ENCODE assay signal across 8 cellular contexts in genomic region chr9:128685636-128686489, GRCh38. TPM values are rescaled to one million over a fixed set of nuclear protein-coding genes. Genes with fewer than 3 reads are reported as not detected.
DNase-seq lines count a peak whose midpoint lies in the region; ATAC-seq, FAIRE-seq and TF ChIP-seq lines count a peak whose summit lies in the region.

No MANE protein-coding gene starts in this region.

- peaks cover 0 to 15% (median 0%) of the 10 kb centered on the region in 3 donors for H3K36me3 Mint-ChIP-seq in CD8-positive, alpha-beta memory T cell
- peaks cover 0 to 8% (median 0%) of the 10 kb centered on the region in 3 donors for H3K36me3 Mint-ChIP-seq in naive thymus-derived CD8-positive, alpha-beta T cell

- peak overlapping the region; percentile 93 to 99 (median 96) for H3K27ac Mint-ChIP-seq in CD8-positive, alpha-beta memory T cell
- peak overlapping the region; percentile 90 to 100 (median 98) for H3K27ac Mint-ChIP-seq in naive thymus-derived CD8-positive, alpha-beta T cell

- no peaks in the 10 kb centered on the region for H3K9me2 ChIP-seq in OCI-LY1 (ENCODE audit: low read depth, low read length)

- H2AFZ ChIP-seq in OCI-LY1 (ENCODE audit: low read length): no peak overlapping the region
- H2AFZ ChIP-seq in GM12878 (ENCODE audit: control insufficient read depth, low read depth, low read length): no peak overlapping the region

- POLR2A ChIA-PET in CD8-positive, alpha-beta memory T cell (lab: Charles Lee): no interaction called here
- POLR2A ChIA-PET in GM12878 (lab: Charles Lee): interaction anchor here (0.5 to 2.1 kb wide), 13 partner anchors 21 to 1122 kb away, joined by 3 to 33 read pairs (median 4); partner anchors contain the start of gene ZDHHC12
- POLR2A ChIA-PET in naive thymus-derived CD8-positive, alpha-beta T cell (lab: Charles Lee): interaction anchor here (0.5 to 3.2 kb wide), 7 partner anchors 12 to 98 kb away, joined by 3 to 19 read pairs (median 6); no protein-coding TSS in a partner anchor

- SMC1A ChIA-PET in GM12878 (lab: Charles Lee; ENCODE audit: uncharacterized antibody, unreplicated experiment): interaction anchor here (2.1 to 2.9 kb wide), 3 partner anchors 8 to 42 kb away, joined by 6 to 12 read pairs (median 8); no protein-coding TSS in a partner anchor

- H3K4me2 ChIP-seq in OCI-LY1 (ENCODE audit: low read length) (peak overlapping the region; percentile 89), GM12878 (ENCODE audit: control insufficient read depth, insufficient read depth) (peak overlapping the region; percentile 80)

- intact Hi-C loops in GM12878 (cut with micrococcal nuclease; ENCODE audit: unreplicated experiment): loop anchor here (10.0 kb wide), 1 partner anchor 131 kb away; the partner anchor contains the start of gene SPTAN1

- peaks cover 47 to 67% (median 59%) of the 10 kb centered on the region in 3 donors for H3K4me1 Mint-ChIP-seq in CD8-positive, alpha-beta memory T cell
- peaks cover 29 to 73% (median 60%) of the 10 kb centered on the region in 4 donors for H3K4me1 Mint-ChIP-seq in naive thymus-derived CD8-positive, alpha-beta T cell

- H3K27ac ChIP-seq in CD8-positive, alpha-beta memory T cell (ENCODE audit: low read depth, low read length): peak overlapping the region; percentile 74
- H3K27ac ChIP-seq in OCI-LY1 (ENCODE audit: low read depth, low read length, poor library complexity, severe bottlenecking) (peak overlapping the region; percentile 94), GM12878 (ENCODE audit: control insufficient read depth, insufficient read depth) (peak overlapping the region; percentile 96)

- H3K36me3 ChIP-seq in CD8-positive, alpha-beta memory T cell (ENCODE audit: insufficient read depth, low read length): no peaks in the 10 kb centered on the region
- H3K36me3 ChIP-seq in OCI-LY1 (ENCODE audit: insufficient read depth, low read length) (peaks cover 13% of the 10 kb centered on the region), GM12878 (ENCODE audit: control insufficient read depth in 2 of 2, insufficient read depth in 2 of 2, low read length in 1 of 2) (0 out of 4 replicates have a peak, but pooled peaks cover 0 to 4% of the 10 kb centered on the region in 2 experiments)

- peak; percentile 38 for ATAC-seq in GM12878
- ATAC-seq in naive thymus-derived CD8-positive, alpha-beta T cell: no peak

- TF ChIP-seq CTCF in OCI-LY1 (IDR thresholded peaks at IDR 0.05; ENCODE audit: low read length) (no peak), GM12878 (IDR thresholded peaks at IDR 0.05 in 2 of 3, conservative IDR thresholded peaks at IDR 0.05 in 1 of 3; ENCODE audit: control insufficient read depth in 2 of 3, extremely low read depth in 1 of 3, insufficient read depth in 1 of 3, low read depth in 3 of 3, low read length in 3 of 3) (no peak)

- H4K20me1 ChIP-seq in OCI-LY1 (ENCODE audit: insufficient read depth, low read length) (peaks cover 1% of the 10 kb centered on the region), GM12878 (ENCODE audit: control insufficient read depth, insufficient read depth) (no peaks in the 10 kb centered on the region)

- RAD21 ChIA-PET in GM12878 (lab: Charles Lee; ENCODE audit: unreplicated experiment): interaction anchor here (0.9 to 1.2 kb wide), 2 partner anchors 38 to 41 kb away, joined by 3 read pairs; partner anchors contain the start of gene ZDHHC12

- H3K4me3 Mint-ChIP-seq in CD8-positive, alpha-beta memory T cell: peak overlapping the region; percentile 92 to 98 (median 95)
- peak overlapping the region; percentile 93 to 100 (median 98) for H3K4me3 Mint-ChIP-seq in naive thymus-derived CD8-positive, alpha-beta T cell

- H3K4me1 ChIP-seq in CD8-positive, alpha-beta memory T cell (ENCODE audit: insufficient read depth, low read length): peaks cover 55% of the 10 kb centered on the region
- H3K4me1 ChIP-seq in OCI-LY1 (ENCODE audit: insufficient read depth, low read length, severe bottlenecking) (peaks cover 56% of the 10 kb centered on the region), GM12878 (ENCODE audit: control insufficient read depth, insufficient read depth, low read length) (peaks cover 13% of the 10 kb centered on the region; the same call in 1 of the 2 replicates)

- in situ Hi-C loops in GM12878 (cut with MboI): no loop called here

- no peak for TF ChIP-seq EP300 in GM12878 (IDR thresholded peaks at IDR 0.05; ENCODE audit: borderline replicate concordance in 1 of 2, control insufficient read depth in 1 of 2, low read depth in 2 of 2, low read length in 2 of 2)

- no TSS peak for BruUV-seq in GM12878 (replicated peaks; lab: Mats Ljungman, UMichigan)

- peak overlapping the region; percentile 95 for H3K9ac ChIP-seq in OCI-LY1 (ENCODE audit: low read length)
- peak overlapping the region; percentile 96 for H3K9ac ChIP-seq in GM12878 (ENCODE audit: control insufficient read depth, insufficient read depth, low read length)

- H3K79me2 ChIP-seq in OCI-LY1 (ENCODE audit: insufficient read depth, low read length) (peaks cover 41% of the 10 kb centered on the region), GM12878 (ENCODE audit: control insufficient read depth, insufficient read depth, low read length) (peaks cover 89% of the 10 kb centered on the region)

- H3K27me3 Mint-ChIP-seq in CD8-positive, alpha-beta memory T cell: no peaks in the 10 kb centered on the region
- no peaks in the 10 kb centered on the region for H3K27me3 Mint-ChIP-seq in naive thymus-derived CD8-positive, alpha-beta T cell

- no peaks in the 10 kb centered on the region for H3K9me3 Mint-ChIP-seq in CD8-positive, alpha-beta memory T cell
- H3K9me3 Mint-ChIP-seq in naive thymus-derived CD8-positive, alpha-beta T cell: no peaks in the 10 kb centered on the region

- CTCF ChIA-PET in CD8-positive, alpha-beta memory T cell (lab: Charles Lee): interaction anchor here (0.8 to 1.3 kb wide), 2 partner anchors 9 to 40 kb away, joined by 3 read pairs; no protein-coding TSS in a partner anchor
- CTCF ChIA-PET in GM12878 (lab: Yijun Ruan, JAX): interaction anchor here (0.9 kb wide), 1 partner anchor 15 kb away, joined by 4 read pairs; no protein-coding TSS in a partner anchor

- no peaks in the 10 kb centered on the region for H3K9me3 ChIP-seq in CD8-positive, alpha-beta memory T cell (ENCODE audit: low read length)
- H3K9me3 ChIP-seq in OCI-LY1 (ENCODE audit: low read length) (no peaks in the 10 kb centered on the region), GM12878 (replicated peaks; ENCODE audit: control insufficient read depth, insufficient read depth, low read length) (no peaks in the 10 kb centered on the region)

- 0% methylated on average over 16 of the region's 17 CpGs for WGBS in GM12878 (ENCODE audit: insufficient coverage, insufficient replicate concordance, low lambda C conversion rate, missing lambda C conversion rate)

- peak; percentile 64 for TF ChIP-seq POLR2A in GM12878 (IDR thresholded peaks at IDR 0.05; ENCODE audit: low read depth, low read length)

- no peaks in the 10 kb centered on the region for H3K27me3 ChIP-seq in CD8-positive, alpha-beta memory T cell (ENCODE audit: insufficient read depth, low read length, poor library complexity, severe bottlenecking)
- H3K27me3 ChIP-seq in OCI-LY1 (ENCODE audit: insufficient read depth, low read length): no peaks in the 10 kb centered on the region
- H3K27me3 ChIP-seq in GM12878 (replicated peaks in 1 of 2; ENCODE audit: control insufficient read depth in 2 of 2, insufficient read depth in 2 of 2, low read length in 1 of 2): no peaks in the 10 kb centered on the region

- peak overlapping the region; percentile 81 for H3K4me3 ChIP-seq in CD8-positive, alpha-beta memory T cell (ENCODE audit: low read length)
- H3K4me3 ChIP-seq in OCI-LY1 (ENCODE audit: low read depth, low read length, poor library complexity, severe bottlenecking) (peak overlapping the region; percentile 90), GM12878 (peak overlapping the region; percentile 95)

- peak; percentile 18 to 62 (median 36) for DNase-seq in CD8-positive, alpha-beta memory T cell
- no peak for DNase-seq in GM12878 (ENCODE audit: low read depth, low spot score)
- DNase-seq in naive thymus-derived CD8-positive, alpha-beta T cell: peak in 5 of 10 donors; percentile 23 to 47 (median 36)
- no peak for DNase-seq in T1000 (lab: John Stamatoyannopoulos, UW)
- DNase-seq in HPDE6-E6E7 (ENCODE audit: extremely low spot score): no peak
- no peak for DNase-seq in SHP77 treated with DMSO at 0.1 percent for 48 hours (lab: John Stamatoyannopoulos, UW)
- DNase-seq in NCI-H345 (lab: John Stamatoyannopoulos, UW): no peak

- no peaks in the 10 kb centered on the region for H3F3A ChIP-seq in OCI-LY1 (ENCODE audit: insufficient read depth, low read length)

- no peak for FAIRE-seq in GM12878 (lab: Jason Lieb, UNC)

- no peak for TF ChIP-seq RAD21 in GM12878 (IDR thresholded peaks at IDR 0.05; ENCODE audit: insufficient read depth, low read depth, low read length)

RNA-seq across cellular contexts. Expression of gene SET, which starts 3.2 kb away (rescaled TPM):
- 1,000 to 10,000 TPM in 1 of 2 experiments, 100 to 1,000 TPM in 1; 939 to 1,027 TPM for total RNA-seq in CD8-positive, alpha-beta memory T cell
- polyA plus RNA-seq in CD8-positive, alpha-beta memory T cell: 229 TPM
- total RNA-seq in GM12878 (2013; cell fraction: nucleolus; rRNA removed): 113 and 116 TPM in 2 replicates
- total RNA-seq in GM12878 (2014; rRNA removed) (345 and 493 TPM in 2 replicates), GM12878 (2014; rRNA removed; fragmentation: Illumina TruSeq; extraction: Trizol) (676 and 706 TPM in 2 replicates), GM12878 (2021) (503 and 533 TPM in 2 replicates)
- polyA plus RNA-seq in GM12878 (2011; ENCODE audit: low read depth): 200 TPM
- polyA plus RNA-seq in GM12878 (2011; rRNA removed) (305 and 466 TPM in 2 replicates), GM12878 (2014; fragmentation: Illumina TruSeq; extraction: Trizol) (597 and 873 TPM in 2 replicates), GM12878 (2014; fragmentation: Nextera tagmentation; extraction: Ambion mirVana) (100 to 1,000 TPM; 314 to 450 TPM), GM12878 (2014; rRNA removed) (274 and 284 TPM in 2 replicates), GM12878 (2016; fragmentation: Nextera tagmentation; extraction: Ambion mirVana) (100 to 1,000 TPM; 440 to 466 TPM)
- 97.5 and 103 TPM in 2 replicates for polyA plus RNA-seq in GM12878 (2011; cell fraction: cytosol; rRNA removed)
- polyA plus RNA-seq in GM12878 (2011; cell fraction: nucleus; rRNA removed): 103 and 128 TPM in 2 replicates
- 315 and 365 TPM in 2 replicates for polyA plus RNA-seq in GM12878 (2012)
- polyA minus RNA-seq in GM12878 (2011; rRNA and poly(A)+ RNA removed): 143 and 207 TPM in 2 replicates
- 162 and 163 TPM in 2 replicates for polyA minus RNA-seq in GM12878 (2011; cell fraction: cytosol; rRNA and poly(A)+ RNA removed)
- 58.5 and 94.0 TPM in 2 replicates for polyA minus RNA-seq in GM12878 (2011; cell fraction: nucleus; rRNA and poly(A)+ RNA removed)
- 100 to 1,000 TPM; 314 to 325 TPM for total RNA-seq in naive thymus-derived CD8-positive, alpha-beta T cell
- 100 to 1,000 TPM; 179 to 229 (median 209) TPM for polyA plus RNA-seq in naive thymus-derived CD8-positive, alpha-beta T cell

RNA-seq across cellular contexts. Expression of gene PKN3, which starts 16.4 kb away (rescaled TPM):
- total RNA-seq in CD8-positive, alpha-beta memory T cell: 1 to 10 TPM; 7.5 to 7.9 TPM
- polyA plus RNA-seq in CD8-positive, alpha-beta memory T cell: 1.4 TPM
- total RNA-seq in GM12878 (2013; cell fraction: nucleolus; rRNA removed): 5.1 and 5.5 TPM in 2 replicates
- total RNA-seq in GM12878 (2014; rRNA removed): 5.1 and 6.3 TPM in 2 replicates
- 3.3 and 3.9 TPM in 2 replicates for total RNA-seq in GM12878 (2014; rRNA removed; fragmentation: Illumina TruSeq; extraction: Trizol)
- 7.6 and 8.2 TPM in 2 replicates for total RNA-seq in GM12878 (2021)
- polyA plus RNA-seq in GM12878 (2011; ENCODE audit: low read depth): 3.1 TPM
- polyA plus RNA-seq in GM12878 (2011; rRNA removed): 2.5 and 3.6 TPM in 2 replicates
- polyA plus RNA-seq in GM12878 (2011; cell fraction: cytosol; rRNA removed): 3.7 and 4.3 TPM in 2 replicates
- 19.1 and 20.3 TPM in 2 replicates for polyA plus RNA-seq in GM12878 (2011; cell fraction: nucleus; rRNA removed)
- 4.5 and 5.8 TPM in 2 replicates for polyA plus RNA-seq in GM12878 (2012)
- 2.1 and 3.1 TPM in 2 replicates for polyA plus RNA-seq in GM12878 (2014; fragmentation: Illumina TruSeq; extraction: Trizol)
- polyA plus RNA-seq in GM12878 (2014; fragmentation: Nextera tagmentation; extraction: Ambion mirVana): under 1 TPM; 0.35 to 0.47 TPM
- 11.0 and 11.7 TPM in 2 replicates for polyA plus RNA-seq in GM12878 (2014; rRNA removed)
- 1 to 10 TPM; 1.5 to 2.1 TPM for polyA plus RNA-seq in GM12878 (2016; fragmentation: Nextera tagmentation; extraction: Ambion mirVana)
- polyA minus RNA-seq in GM12878 (2011; rRNA and poly(A)+ RNA removed): 0.88 and 2.7 TPM in 2 replicates
- polyA minus RNA-seq in GM12878 (2011; cell fraction: cytosol; rRNA and poly(A)+ RNA removed): 1.3 and 2.6 TPM in 2 replicates
- polyA minus RNA-seq in GM12878 (2011; cell fraction: nucleus; rRNA and poly(A)+ RNA removed): 1.9 and 3.0 TPM in 2 replicates
- 1 to 10 TPM; 1.8 to 2.2 TPM for total RNA-seq in naive thymus-derived CD8-positive, alpha-beta T cell
- 1 to 10 TPM in 2 of 3 donors, under 1 TPM in 1; 0.98 to 1.5 (median 1.0) TPM for polyA plus RNA-seq in naive thymus-derived CD8-positive, alpha-beta T cell

RNA-seq across cellular contexts. Expression of gene DYNC2I2, which starts 29.2 kb away (rescaled TPM):
- total RNA-seq in CD8-positive, alpha-beta memory T cell: 10 to 100 TPM; 67.7 to 68.6 TPM
- polyA plus RNA-seq in CD8-positive, alpha-beta memory T cell: 3.0 TPM
- total RNA-seq in GM12878 (2013; cell fraction: nucleolus; rRNA removed): 32.1 and 34.2 TPM in 2 replicates
- total RNA-seq in GM12878 (2014; rRNA removed) (91.1 and 109 TPM in 2 replicates), GM12878 (2014; rRNA removed; fragmentation: Illumina TruSeq; extraction: Trizol) (18.4 and 19.7 TPM in 2 replicates), GM12878 (2021) (61.0 and 64.7 TPM in 2 replicates)
- 7.8 TPM for polyA plus RNA-seq in GM12878 (2011; ENCODE audit: low read depth)
- polyA plus RNA-seq in GM12878 (2011; rRNA removed) (15.4 and 31.2 TPM in 2 replicates), GM12878 (2014; fragmentation: Illumina TruSeq; extraction: Trizol) (2.4 and 11.1 TPM in 2 replicates), GM12878 (2014; fragmentation: Nextera tagmentation; extraction: Ambion mirVana) (1 to 10 TPM in 1 of 2 experiments, under 1 TPM in 1; 0.89 to 2.3 TPM), GM12878 (2014; rRNA removed) (84.1 and 95.5 TPM in 2 replicates), GM12878 (2016; fragmentation: Nextera tagmentation; extraction: Ambion mirVana) (100 to 1,000 TPM in 1 of 2 experiments, 10 to 100 TPM in 1; 88.0 to 118 TPM)
- 56.6 and 87.5 TPM in 2 replicates for polyA plus RNA-seq in GM12878 (2011; cell fraction: cytosol; rRNA removed)
- 148 and 152 TPM in 2 replicates for polyA plus RNA-seq in GM12878 (2011; cell fraction: nucleus; rRNA removed)
- 27.3 and 36.1 TPM in 2 replicates for polyA plus RNA-seq in GM12878 (2012)
- polyA minus RNA-seq in GM12878 (2011; rRNA and poly(A)+ RNA removed): 23.1 and 53.1 TPM in 2 replicates
- 24.2 and 25.3 TPM in 2 replicates for polyA minus RNA-seq in GM12878 (2011; cell fraction: cytosol; rRNA and poly(A)+ RNA removed)
- polyA minus RNA-seq in GM12878 (2011; cell fraction: nucleus; rRNA and poly(A)+ RNA removed): 27.9 and 38.6 TPM in 2 replicates
- total RNA-seq in naive thymus-derived CD8-positive, alpha-beta T cell: 1 to 10 TPM; 6.0 to 8.3 TPM
- 1 to 10 TPM; 2.7 to 4.1 (median 3.9) TPM for polyA plus RNA-seq in naive thymus-derived CD8-positive, alpha-beta T cell

RNA-seq across cellular contexts. Expression of gene ZDHHC12, which starts 38.1 kb away (rescaled TPM):
- total RNA-seq in CD8-positive, alpha-beta memory T cell: 10 to 100 TPM; 76.1 to 82.0 TPM
- 67.3 TPM for polyA plus RNA-seq in CD8-positive, alpha-beta memory T cell
- total RNA-seq in GM12878 (2013; cell fraction: nucleolus; rRNA removed): 20.0 and 21.5 TPM in 2 replicates
- 99.0 and 112 TPM in 2 replicates for total RNA-seq in GM12878 (2014; rRNA removed)
- 20.5 and 24.8 TPM in 2 replicates for total RNA-seq in GM12878 (2014; rRNA removed; fragmentation: Illumina TruSeq; extraction: Trizol)
- total RNA-seq in GM12878 (2021): 67.2 and 75.1 TPM in 2 replicates
- 21.7 TPM for polyA plus RNA-seq in GM12878 (2011; ENCODE audit: low read depth)
- polyA plus RNA-seq in GM12878 (2011; rRNA removed): 8.3 and 23.7 TPM in 2 replicates
- 46.4 and 86.3 TPM in 2 replicates for polyA plus RNA-seq in GM12878 (2011; cell fraction: cytosol; rRNA removed)
- 60.3 and 66.9 TPM in 2 replicates for polyA plus RNA-seq in GM12878 (2011; cell fraction: nucleus; rRNA removed)
- polyA plus RNA-seq in GM12878 (2012): 57.0 and 66.6 TPM in 2 replicates
- polyA plus RNA-seq in GM12878 (2014; fragmentation: Illumina TruSeq; extraction: Trizol): 1.5 and 13.9 TPM in 2 replicates
- 1 to 10 TPM in 1 of 2 experiments, under 1 TPM in 1; 0.95 to 9.9 TPM for polyA plus RNA-seq in GM12878 (2014; fragmentation: Nextera tagmentation; extraction: Ambion mirVana)
- polyA plus RNA-seq in GM12878 (2014; rRNA removed): 106 and 139 TPM in 2 replicates
- 100 to 1,000 TPM; 129 to 146 TPM for polyA plus RNA-seq in GM12878 (2016; fragmentation: Nextera tagmentation; extraction: Ambion mirVana)
- 16.3 and 32.5 TPM in 2 replicates for polyA minus RNA-seq in GM12878 (2011; rRNA and poly(A)+ RNA removed)
- 23.1 and 28.5 TPM in 2 replicates for polyA minus RNA-seq in GM12878 (2011; cell fraction: cytosol; rRNA and poly(A)+ RNA removed)
- polyA minus RNA-seq in GM12878 (2011; cell fraction: nucleus; rRNA and poly(A)+ RNA removed): 10.5 and 15.1 TPM in 2 replicates
- 10 to 100 TPM; 24.2 to 30.7 TPM for total RNA-seq in naive thymus-derived CD8-positive, alpha-beta T cell
- polyA plus RNA-seq in naive thymus-derived CD8-positive, alpha-beta T cell: 10 to 100 TPM; 51.7 to 75.5 (median 64.3) TPM

Comparison
In these comparisons a context has a peak if more than half of its experiments do, and no peak if none do; other contexts are left out.
1. DNase-seq: peak in CD8-positive, alpha-beta memory T cell (5 of 5); none in GM12878 (single experiment), T1000 (single experiment), HPDE6-E6E7 (single experiment), SHP77 treated with DMSO at 0.1 percent for 48 hours (single experiment) and NCI-H345 (single experiment).
2. Peak in every context shown above with its lines, with median percentiles within 50 percentile points of each other: H3K27ac ChIP-seq and H3K4me3 ChIP-seq.